8 cellular contexts compared by ENCODE assay signal in the genomic region with DNA sequence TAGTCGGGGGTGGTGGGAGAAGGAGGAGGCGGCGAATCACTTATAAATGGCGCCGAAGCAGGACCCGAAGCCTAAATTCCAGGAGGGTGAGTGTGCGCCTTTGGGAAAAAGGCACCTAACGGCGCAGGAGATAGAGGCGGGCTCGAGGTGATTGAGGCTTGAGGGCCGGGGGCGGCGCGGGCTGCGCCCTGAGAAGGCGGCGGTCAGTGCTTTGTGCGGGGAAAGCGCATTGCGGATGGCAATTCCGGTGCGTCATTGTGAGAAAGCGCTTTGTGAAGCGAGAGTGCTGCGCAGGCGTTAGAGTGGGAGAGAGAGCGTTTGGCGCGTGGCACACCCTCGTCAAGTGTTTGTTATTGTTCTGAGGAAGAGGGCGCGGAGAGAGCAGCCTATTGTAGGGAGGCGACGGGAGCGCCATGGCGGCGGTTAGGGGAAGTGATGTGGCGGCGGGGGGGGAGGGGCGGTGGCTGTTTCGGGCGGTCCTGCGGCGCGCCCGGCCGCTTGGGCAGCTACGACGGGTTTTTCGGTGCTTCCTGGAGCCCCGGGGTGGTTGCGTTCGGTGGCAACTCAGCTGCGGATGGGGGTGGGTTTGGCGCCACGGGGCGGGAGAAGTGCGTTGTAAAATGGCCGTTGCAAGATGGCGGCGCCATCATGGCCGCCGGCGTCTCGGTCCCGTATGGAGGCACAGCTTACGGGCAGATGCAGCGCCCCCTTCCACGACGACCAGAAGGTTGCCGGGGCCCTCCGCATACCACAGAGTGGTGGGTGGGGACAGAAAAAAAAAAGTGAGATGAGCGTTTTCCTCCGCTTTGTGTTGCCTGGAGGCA. TPM values are rescaled to one million over a fixed set of nuclear protein-coding genes. Genes with fewer than 3 reads are reported as not detected.
DNase-seq lines count a peak whose midpoint lies in the region; ATAC-seq and TF ChIP-seq lines count a peak whose summit lies in the region.

No MANE protein-coding gene starts in this region.

- peaks cover 34% of the 10 kb centered on the region for H3K4me1 Mint-ChIP-seq in activated CD4-positive, alpha-beta T cell treated with anti-CD3 and anti-CD28 coated beads for 36 hours

- POLR2A ChIA-PET in activated CD4-positive, alpha-beta T cell treated with anti-CD3 and anti-CD28 coated beads for 36 hours (lab: Charles Lee) = interaction anchor here (0.6 to 1.3 kb wide), 9 partner anchors 11 to 1098 kb away, joined by 3 to 7 read pairs (median 4); a partner anchor contains a TSS

- TF ChIP-seq CTCF in choroid plexus epithelial cell (conservative IDR thresholded peaks at IDR 0.05; ENCODE audit: low read depth, low read length) = peak; percentile 55

- peak overlapping the region; percentile 99 for H3K4me3 ChIP-seq in choroid plexus epithelial cell (ENCODE audit: low read depth, low read length)

- peak overlapping the region; percentile 99 for H3K4me3 Mint-ChIP-seq in activated CD4-positive, alpha-beta T cell treated with anti-CD3 and anti-CD28 coated beads for 36 hours

- H3K27me3 Mint-ChIP-seq in activated CD4-positive, alpha-beta T cell treated with anti-CD3 and anti-CD28 coated beads for 36 hours = no peaks in the 10 kb centered on the region

- H3K9me3 Mint-ChIP-seq in activated CD4-positive, alpha-beta T cell treated with anti-CD3 and anti-CD28 coated beads for 36 hours (ENCODE audit: low read depth) = no peaks in the 10 kb centered on the region

- CTCF ChIA-PET in activated CD4-positive, alpha-beta T cell treated with anti-CD3 and anti-CD28 coated beads for 36 hours (lab: Charles Lee) = interaction anchor here (0.6 to 3.8 kb wide), 7 partner anchors 11 to 108 kb away, joined by 3 to 20 read pairs (median 3); a partner anchor contains a TSS

- H3K27ac Mint-ChIP-seq in activated CD4-positive, alpha-beta T cell treated with anti-CD3 and anti-CD28 coated beads for 36 hours = peak overlapping the region; percentile 99

- ATAC-seq in GM19043 (IDR thresholded peaks at IDR 0.05; ENCODE audit: low read depth, unreplicated experiment) = peak; percentile 44
- peak; percentile 72 for ATAC-seq in HG03354 (IDR thresholded peaks at IDR 0.05; ENCODE audit: poor library complexity, severe bottlenecking, unreplicated experiment)
- ATAC-seq in activated CD4-positive, alpha-beta T cell treated with anti-CD3 and anti-CD28 coated beads for 36 hours = peak; percentile 80
- peak; percentile 69 for ATAC-seq in left colon

- DNase-seq in Ammon's horn (ENCODE audit: low spot score) = peak; percentile 83
- peak; percentile 65 to 82 for DNase-seq in NCI-H446 (lab: John Stamatoyannopoulos, UW)
- DNase-seq in activated CD4-positive, alpha-beta T cell treated with anti-CD3 and anti-CD28 coated beads for 36 hours = peak; percentile 96
- peak; percentile 96 for DNase-seq in choroid plexus epithelial cell (ENCODE audit: low read depth)
- peak; percentile 78 to 89 for DNase-seq in left colon
- peak; percentile 83 to 85 for DNase-seq in stimulated activated CD4-positive, alpha-beta T cell treated with anti-CD3 and anti-CD28 coated beads, Interleukin-1b, Interleukin-23, amount 100 ng/mL, for 4 hours (ENCODE audit: low read depth in 2 of 2)

- intact Hi-C loops in activated CD4-positive, alpha-beta T cell treated with anti-CD3 and anti-CD28 coated beads for 36 hours (cut with DNase I, micrococcal nuclease) = loop anchor here (1.0 to 10.0 kb wide), 12 partner anchors 13 to 1282 kb away; a partner anchor contains a TSS
- intact Hi-C loops in left colon (cut with DNase I, micrococcal nuclease) = no loop called here

- peaks cover 19% of the 10 kb centered on the region for H3K36me3 Mint-ChIP-seq in activated CD4-positive, alpha-beta T cell treated with anti-CD3 and anti-CD28 coated beads for 36 hours (ENCODE audit: low read depth)

RNA-seq across cellular contexts. Expression of a gene that starts 0.5 kb away (rescaled TPM):
- 100 to 1,000 TPM; 260 to 353 TPM for total RNA-seq in activated CD4-positive, alpha-beta T cell treated with anti-CD3 and anti-CD28 coated beads for 36 hours
- 100 to 1,000 TPM; 167 to 190 TPM for total RNA-seq in left colon

Comparison
In these comparisons a context has a peak if more than half of its experiments do, and no peak if none do; other contexts are left out.
1. Peak in every context shown above with its lines: DNase-seq, ATAC-seq and H3K4me3 ChIP-seq.
2. intact Hi-C loops: an anchor here in activated CD4-positive, alpha-beta T cell treated with anti-CD3 and anti-CD28 coated beads for 36 hours (1.0 to 10.0 kb wide); none called in left colon.